In genomic region chr2:119837350-119837749, GRCh38 we compare ENCODE assay signal across 21 cellular contexts.
"Had no signal": no experiment of that assay in that cellular context is flagged by ENCODE, and none has a peak within 500 bp of the region (broad histone marks: within the 10 kb centered on the region; RNA-seq: fewer than 3 reads in every experiment).

No MANE protein-coding gene starts in this region.

- H3K4me1 Mint-ChIP-seq: neural progenitor cell had no signal

- DNase-seq: activated CD4-positive, alpha-beta T cell treated with anti-CD3 and anti-CD28 coated beads for 1 hour; activated CD4-positive, alpha-beta T cell treated with anti-CD3 and anti-CD28 coated beads, Interleukin-2, amount 50 U/mL, for 4 hours; activated naive CD4-positive, alpha-beta T cell; activated T-cell treated with anti-CD3 and anti-CD28 coated beads for 4 hours; amniotic stem cell; effector CD8-positive, alpha-beta T cell; foreskin fibroblast; left lung; stimulated activated naive CD8-positive, alpha-beta T cell treated with anti-CD3 and anti-CD28 coated beads, Interleukin-15, amount 100 ng/mL, for 72 hours; T-helper 1 cell; T1000; testis had no signal

- H3K9me3 ChIP-seq: left lung, prostate gland, right atrium auricular region, testis had no signal

- H2AFZ ChIP-seq: neural progenitor cell had no signal

- ATAC-seq: activated T-helper 17 cell treated with anti-CD3 and anti-CD28 coated beads, Interleukin-2, amount 50 U/mL, for 72 hours; stimulated activated naive CD8-positive, alpha-beta T cell treated with anti-CD3 and anti-CD28 coated beads, Interleukin-15, amount 100 ng/mL, for 72 hours had no signal

- H3K4me1 ChIP-seq: prostate gland, testis had no signal

- H3K27me3 Mint-ChIP-seq: activated naive CD8-positive, alpha-beta T cell treated with anti-CD3 and anti-CD28 coated beads for 36 hours; activated T-helper 17 cell treated with anti-CD3 and anti-CD28 coated beads, Interleukin-2, amount 50 U/mL, for 72 hours; dendritic cell treated with granulocyte-macrophage colony-stimulating factor and Interleukin-4, amounts not matched to agents 40 ng/mL and 50 ng/mL, for 4 days; stimulated activated naive CD8-positive, alpha-beta T cell treated with anti-CD3 and anti-CD28 coated beads, Interleukin-15, amount 100 ng/mL, for 72 hours; type B pancreatic cell had no signal

- H3K4me2 ChIP-seq: neural progenitor cell had no signal

- H3K4me3 ChIP-seq: cardiac muscle cell, left lung, neural progenitor cell, prostate gland, right atrium auricular region, testis had no signal

- H3K9ac ChIP-seq: neural progenitor cell had no signal

- H3K27me3 ChIP-seq: cardiac muscle cell, left lung, neural progenitor cell, right atrium auricular region, testis had no signal

- H3K4me3 Mint-ChIP-seq: activated naive CD8-positive, alpha-beta T cell treated with anti-CD3 and anti-CD28 coated beads for 36 hours; activated T-helper 17 cell treated with anti-CD3 and anti-CD28 coated beads, Interleukin-2, amount 50 U/mL, for 72 hours; dendritic cell treated with granulocyte-macrophage colony-stimulating factor and Interleukin-4, amounts not matched to agents 40 ng/mL and 50 ng/mL, for 4 days; neural progenitor cell; stimulated activated naive CD8-positive, alpha-beta T cell treated with anti-CD3 and anti-CD28 coated beads, Interleukin-15, amount 100 ng/mL, for 72 hours; type B pancreatic cell had no signal

- H3K27ac ChIP-seq: cardiac muscle cell, left lung, neural progenitor cell, right atrium auricular region, testis had no signal

- H3K27ac Mint-ChIP-seq: activated naive CD8-positive, alpha-beta T cell treated with anti-CD3 and anti-CD28 coated beads for 36 hours; activated T-helper 17 cell treated with anti-CD3 and anti-CD28 coated beads, Interleukin-2, amount 50 U/mL, for 72 hours; dendritic cell treated with granulocyte-macrophage colony-stimulating factor and Interleukin-4, amounts not matched to agents 40 ng/mL and 50 ng/mL, for 4 days; type B pancreatic cell had no signal

- H3K36me3 ChIP-seq: cardiac muscle cell, left lung, neural progenitor cell, prostate gland, right atrium auricular region had no signal

- H3K9me3 Mint-ChIP-seq: activated T-helper 17 cell treated with anti-CD3 and anti-CD28 coated beads, Interleukin-2, amount 50 U/mL, for 72 hours; dendritic cell treated with granulocyte-macrophage colony-stimulating factor and Interleukin-4, amounts not matched to agents 40 ng/mL and 50 ng/mL, for 4 days; stimulated activated naive CD8-positive, alpha-beta T cell treated with anti-CD3 and anti-CD28 coated beads, Interleukin-15, amount 100 ng/mL, for 72 hours; type B pancreatic cell had no signal

- FAIRE-seq: kidney had no signal
